Comparison of ENCODE assay signal across 19 cellular contexts in the genomic region with DNA sequence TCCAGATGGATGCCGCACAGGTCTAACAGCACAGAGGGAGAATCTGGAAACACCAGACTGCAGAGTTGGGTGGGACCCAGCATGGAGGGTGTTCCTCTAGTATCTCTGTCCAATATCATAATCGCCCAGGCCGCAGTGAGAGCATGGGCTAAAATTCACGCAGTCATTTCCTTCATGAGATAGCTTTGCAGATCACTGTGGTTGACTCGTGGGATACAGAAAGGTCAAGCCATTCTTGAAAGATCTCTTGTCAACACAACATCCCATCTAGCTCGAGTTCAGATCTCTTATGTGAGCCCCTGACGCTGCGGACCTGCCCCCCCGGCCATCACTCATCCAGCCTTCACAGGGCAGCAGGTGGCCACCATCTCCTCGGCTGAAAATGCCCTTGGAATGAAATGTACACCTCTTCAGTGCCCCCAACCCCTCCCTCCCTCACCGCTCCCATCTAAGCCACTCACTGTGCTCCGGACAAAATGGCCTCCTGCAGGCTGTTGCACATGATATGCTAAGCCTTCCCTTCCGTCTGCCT.
"Had no signal": no experiment of that assay in that cellular context is flagged by ENCODE, and none has a peak within 500 bp of the region (broad histone marks: within the 10 kb centered on the region; RNA-seq: fewer than 3 reads in every experiment).

No MANE protein-coding gene starts in this region.

- H3K4me3 Mint-ChIP-seq: activated CD4-positive, alpha-beta T cell treated with anti-CD3 and anti-CD28 coated beads, Interleukin-2, amount 10 ng/mL, durations not matched to agents 7 days and 5 days; activated T-helper 1 cell treated with anti-CD3 and anti-CD28 coated beads, Interleukin-12 subunit alpha, Interleukin-12 subunit beta, Interleukin-2, Interleukin-4 antibody, amounts not matched to agents 30 ng/mL and 10 ng/mL and 1 ng/mL, durations not matched to agents 14 hours and 24 hours and 36 hours; central memory CD8-positive, alpha-beta T cell; neural progenitor cell; T-helper 2 cell treated with Interferon-gamma antibody and Interleukin-4, amounts not matched to agents 5 μg/mL and 100 μg/mL, for 36 hours had no signal

- H3K4me1 Mint-ChIP-seq: neural progenitor cell had no signal

- H3K27ac Mint-ChIP-seq: activated CD4-positive, alpha-beta T cell treated with anti-CD3 and anti-CD28 coated beads, Interleukin-2, amount 10 ng/mL, durations not matched to agents 7 days and 5 days; activated T-helper 1 cell treated with anti-CD3 and anti-CD28 coated beads, Interleukin-12 subunit alpha, Interleukin-12 subunit beta, Interleukin-2, Interleukin-4 antibody, amounts not matched to agents 30 ng/mL and 10 ng/mL and 1 ng/mL, durations not matched to agents 14 hours and 24 hours and 36 hours; neural progenitor cell; T-helper 2 cell treated with Interferon-gamma antibody and Interleukin-4, amounts not matched to agents 5 μg/mL and 100 μg/mL, for 36 hours had no signal

- DNase-seq: activated CD4-positive, alpha-beta T cell treated with anti-CD3 and anti-CD28 coated beads, Interleukin-2, amount 10 ng/mL, durations not matched to agents 7 days and 5 days; activated CD8-positive, alpha-beta memory T cell treated with anti-CD3 and anti-CD28 coated beads for 24 hours; aorta; brain microvascular endothelial cell; cortex of kidney; effector CD4-positive, alpha-beta T cell; gastrocnemius medialis; left lung; ovary; psoas muscle; right cardiac atrium; stomach; testis had no signal

- ATAC-seq: esophagus mucosa, left lung, right cardiac atrium, upper lobe of right lung had no signal

- H3K36me3 Mint-ChIP-seq: neural progenitor cell had no signal

- H3K9me3 Mint-ChIP-seq: central memory CD8-positive, alpha-beta T cell; neural progenitor cell had no signal

- H3K27me3 Mint-ChIP-seq: activated CD4-positive, alpha-beta T cell treated with anti-CD3 and anti-CD28 coated beads, Interleukin-2, amount 10 ng/mL, durations not matched to agents 7 days and 5 days; central memory CD8-positive, alpha-beta T cell had no signal
